Comparison of ENCODE assay signal across 18 cellular contexts in genomic region chr9:113720495-113720894, GRCh38.
DNase-seq lines count a peak whose midpoint lies in the region; ATAC-seq and TF ChIP-seq lines count a peak whose summit lies in the region.
"Had no signal": no experiment of that assay in that cellular context is flagged by ENCODE, and none has a peak within 500 bp of the region (broad histone marks: within the 10 kb centered on the region; RNA-seq: fewer than 3 reads in every experiment).

No MANE protein-coding gene starts in this region.

- peak; percentile 30 for DNase-seq in GM23338 (ENCODE audit: low spot score)
- peak; percentile 62 for DNase-seq in KBM-7
- peak; percentile 18 for DNase-seq in astrocyte of the spinal cord (ENCODE audit: low read depth, low spot score)
- peak; percentile 11 for DNase-seq in iPS-NIHi11 (ENCODE audit: low spot score)
- DNase-seq in smooth muscle cell (lab: John Stamatoyannopoulos, UW; ENCODE audit: unreplicated experiment): no peak
- DNase-seq in CD4-positive, alpha-beta memory T cell: no peak
- no peak for DNase-seq in esophagus muscularis mucosa (ENCODE audit: extremely low spot score)
- DNase-seq in germinal center (ENCODE audit: low spot score): no peak
- DNase-seq: BE2C; CD8-positive, alpha-beta T cell; DMS79 treated with DMSO at 0.1 percent for 48 hours; GOT3; HFFc6; Karpas-422; NCI-H1436 treated with DMSO at 0.1 percent for 48 hours; NCI-H2081; NCI-H524 had no signal

- 49% methylated on average over 4 of the region's 4 CpGs for WGBS in smooth muscle cell (ENCODE audit: low lambda C conversion rate)
- 65% methylated on average over 4 of the region's 4 CpGs for WGBS in esophagus muscularis mucosa

- H3K4me3 Mint-ChIP-seq in GM23338: peak overlapping the region; percentile 26; the same call in 1 of the 3 replicates
- H3K4me3 Mint-ChIP-seq in CD4-positive, alpha-beta memory T cell: no peak overlapping the region
- H3K4me3 Mint-ChIP-seq: CD8-positive, alpha-beta T cell; HFFc6 had no signal

- H3K4me1 Mint-ChIP-seq in GM23338: peaks cover 13% of the 10 kb centered on the region
- H3K4me1 Mint-ChIP-seq in CD4-positive, alpha-beta memory T cell: no peaks in the 10 kb centered on the region

- no peak overlapping the region for H3K9ac ChIP-seq in smooth muscle cell (ENCODE audit: low read depth)

- TF ChIP-seq POLR2A in esophagus muscularis mucosa (IDR thresholded peaks at IDR 0.05; ENCODE audit: low read depth): no peak

- H3K36me3 Mint-ChIP-seq in GM23338 (ENCODE audit: low read depth): peaks cover 14% of the 10 kb centered on the region
- H3K36me3 Mint-ChIP-seq in CD4-positive, alpha-beta memory T cell: no peaks in the 10 kb centered on the region
- H3K36me3 Mint-ChIP-seq: CD8-positive, alpha-beta T cell had no signal

- in situ Hi-C loops in KBM-7 (cut with MboI; ENCODE audit: low pct_unique_long_range_greater_than_20kb, low sequenced_read_pairs) (no loop called here), astrocyte of the spinal cord (cut with HindIII; ENCODE audit: low sequenced_read_pairs) (no loop called here)

- H3F3A ChIP-seq in GM23338 (replicated peaks; ENCODE audit: low read depth) (no peaks in the 10 kb centered on the region), smooth muscle cell (ENCODE audit: low read depth) (no peaks in the 10 kb centered on the region)

- H3K27ac Mint-ChIP-seq in GM23338: peak overlapping the region; percentile 79
- H3K27ac Mint-ChIP-seq in CD4-positive, alpha-beta memory T cell: no peak overlapping the region
- H3K27ac Mint-ChIP-seq: CD8-positive, alpha-beta T cell; HFFc6 had no signal

- TF ChIP-seq EP300 in esophagus muscularis mucosa (IDR thresholded peaks at IDR 0.05): no peak

- no peaks in the 10 kb centered on the region for H4K20me1 ChIP-seq in GM23338 (replicated peaks; ENCODE audit: insufficient read depth)
- H4K20me1 ChIP-seq in smooth muscle cell (ENCODE audit: low read depth): no peaks in the 10 kb centered on the region

- H3K27ac ChIP-seq in GM23338 (ENCODE audit: low read depth): no peak overlapping the region
- H3K27ac ChIP-seq in smooth muscle cell (ENCODE audit: low read depth): no peak overlapping the region
- no peak overlapping the region for H3K27ac ChIP-seq in CD4-positive, alpha-beta memory T cell (ENCODE audit: low read depth, low read length)
- no peak overlapping the region for H3K27ac ChIP-seq in esophagus muscularis mucosa (replicated peaks in 1 of 4)
- H3K27ac ChIP-seq: SJSA1 had no signal

- CTCF ChIA-PET in CD4-positive, alpha-beta memory T cell (lab: Charles Lee; ENCODE audit: partially characterized antibody): no interaction called here

- no peaks in the 10 kb centered on the region for H3K79me2 ChIP-seq in GM23338 (replicated peaks; ENCODE audit: insufficient read depth)
- H3K79me2 ChIP-seq in smooth muscle cell (ENCODE audit: low read depth): no peaks in the 10 kb centered on the region

- TF ChIP-seq CTCF in GM23338 (conservative IDR thresholded peaks at IDR 0.05; ENCODE audit: low read depth in 2 of 2) (no peak), astrocyte of the spinal cord (IDR thresholded peaks at IDR 0.05; ENCODE audit: low read depth, low read length) (no peak), smooth muscle cell (IDR thresholded peaks at IDR 0.05; ENCODE audit: borderline replicate concordance, insufficient read depth, poor library complexity, severe bottlenecking) (no peak), esophagus muscularis mucosa (IDR thresholded peaks at IDR 0.05) (no peak)

- POLR2A ChIA-PET in CD4-positive, alpha-beta memory T cell (lab: Charles Lee; ENCODE audit: partially characterized antibody): no interaction called here

- peaks cover 8% of the 10 kb centered on the region; the same call in 1 of the 2 replicates for H3K9me2 ChIP-seq in GM23338 (ENCODE audit: insufficient read depth)

- peaks cover 20% of the 10 kb centered on the region for H3K4me1 ChIP-seq in GM23338 (ENCODE audit: insufficient read depth)
- no peaks in the 10 kb centered on the region for H3K4me1 ChIP-seq in smooth muscle cell (ENCODE audit: low read depth)
- H3K4me1 ChIP-seq in CD4-positive, alpha-beta memory T cell (ENCODE audit: insufficient read depth, low read length): no peaks in the 10 kb centered on the region
- H3K4me1 ChIP-seq in esophagus muscularis mucosa: no peaks in the 10 kb centered on the region
- H3K4me1 ChIP-seq: BE2C, SJSA1 had no signal

- peaks cover 13% of the 10 kb centered on the region for H3K27me3 Mint-ChIP-seq in GM23338 (ENCODE audit: insufficient read depth, low read depth, poor library complexity)
- H3K27me3 Mint-ChIP-seq in CD4-positive, alpha-beta memory T cell: peaks cover 7 to 19% of the 10 kb centered on the region in 2 donors

- peak; percentile 93 for ATAC-seq in GM23338
- ATAC-seq: CD8-positive, alpha-beta T cell had no signal

- H3K9me3 ChIP-seq in smooth muscle cell (replicated peaks; ENCODE audit: low read depth) (no peaks in the 10 kb centered on the region), esophagus muscularis mucosa (peaks cover 0 to 20% (median 12%) of the 10 kb centered on the region in 4 donors)
- H3K9me3 ChIP-seq in CD4-positive, alpha-beta memory T cell (ENCODE audit: control insufficient read depth in 1 of 2, low read length in 2 of 2): no peaks in the 10 kb centered on the region
- H3K9me3 ChIP-seq: BE2C, SJSA1 had no signal

- H3K4me2 ChIP-seq in GM23338 (peak overlapping the region; percentile 46), smooth muscle cell (no peak overlapping the region)

- intact Hi-C loops in CD4-positive, alpha-beta memory T cell (cut with micrococcal nuclease): no loop called here
- intact Hi-C loops in esophagus muscularis mucosa (cut with DNase I): no loop called here

- peak overlapping the region; percentile 6 for H3K4me3 ChIP-seq in GM23338
- no peak overlapping the region for H3K4me3 ChIP-seq in astrocyte of the spinal cord (ENCODE audit: low read depth, low read length)
- H3K4me3 ChIP-seq in smooth muscle cell: no peak overlapping the region
- H3K4me3 ChIP-seq in CD4-positive, alpha-beta memory T cell (ENCODE audit: low read length in 2 of 2): no peak overlapping the region
- H3K4me3 ChIP-seq in esophagus muscularis mucosa: no peak overlapping the region
- H3K4me3 ChIP-seq: SJSA1 had no signal

- H3K27me3 ChIP-seq in GM23338 (ENCODE audit: insufficient read depth): no peaks in the 10 kb centered on the region
- peaks cover 14% of the 10 kb centered on the region for H3K27me3 ChIP-seq in smooth muscle cell (ENCODE audit: low read depth)
- no peaks in the 10 kb centered on the region for H3K27me3 ChIP-seq in CD4-positive, alpha-beta memory T cell (ENCODE audit: insufficient read depth, low read length)
- H3K27me3 ChIP-seq in esophagus muscularis mucosa: no peaks in the 10 kb centered on the region
- H3K27me3 ChIP-seq: BE2C, SJSA1 had no signal

- peaks cover 24% of the 10 kb centered on the region for H3K9me3 Mint-ChIP-seq in GM23338
- peaks cover 0 to 20% (median 10%) of the 10 kb centered on the region in 8 donors for H3K9me3 Mint-ChIP-seq in CD4-positive, alpha-beta memory T cell

- H2AFZ ChIP-seq in GM23338 (no peak overlapping the region), smooth muscle cell (ENCODE audit: low read depth) (no peak overlapping the region)

- H3K36me3 ChIP-seq in GM23338 (ENCODE audit: insufficient read depth) (no peaks in the 10 kb centered on the region), smooth muscle cell (ENCODE audit: low read depth) (no peaks in the 10 kb centered on the region), esophagus muscularis mucosa (no peaks in the 10 kb centered on the region)
- no peaks in the 10 kb centered on the region for H3K36me3 ChIP-seq in CD4-positive, alpha-beta memory T cell (ENCODE audit: insufficient read depth, low read length)
- H3K36me3 ChIP-seq: BE2C, SJSA1 had no signal

TF ChIP-seq in GM23338, 12 proteins besides CTCF, POLR2A, EP300 and RAD21:
- TF ChIP-seq CREB1 (CRISPR knock-in tag; IDR thresholded peaks at IDR 0.05; ENCODE audit: low read depth) (peak; percentile 63), ZNF114 (CRISPR knock-in tag; IDR thresholded peaks at IDR 0.05) (no peak), ETS1 (IDR thresholded peaks at IDR 0.05) (peak; percentile 62; the same call in 1 of the 2 replicates)

Comparison
In these comparisons a context has a peak if more than half of its experiments do, and no peak if none do; other contexts are left out.
1. DNase-seq: peak in GM23338 (single experiment), KBM-7 (single experiment), astrocyte of the spinal cord (single experiment) and iPS-NIHi11 (single experiment); none in smooth muscle cell (single experiment), CD4-positive, alpha-beta memory T cell (0 of 5), esophagus muscularis mucosa (single experiment) and germinal center (single experiment).